Comparison of ENCODE assay signal across 1 cellular context in the genomic region with DNA sequence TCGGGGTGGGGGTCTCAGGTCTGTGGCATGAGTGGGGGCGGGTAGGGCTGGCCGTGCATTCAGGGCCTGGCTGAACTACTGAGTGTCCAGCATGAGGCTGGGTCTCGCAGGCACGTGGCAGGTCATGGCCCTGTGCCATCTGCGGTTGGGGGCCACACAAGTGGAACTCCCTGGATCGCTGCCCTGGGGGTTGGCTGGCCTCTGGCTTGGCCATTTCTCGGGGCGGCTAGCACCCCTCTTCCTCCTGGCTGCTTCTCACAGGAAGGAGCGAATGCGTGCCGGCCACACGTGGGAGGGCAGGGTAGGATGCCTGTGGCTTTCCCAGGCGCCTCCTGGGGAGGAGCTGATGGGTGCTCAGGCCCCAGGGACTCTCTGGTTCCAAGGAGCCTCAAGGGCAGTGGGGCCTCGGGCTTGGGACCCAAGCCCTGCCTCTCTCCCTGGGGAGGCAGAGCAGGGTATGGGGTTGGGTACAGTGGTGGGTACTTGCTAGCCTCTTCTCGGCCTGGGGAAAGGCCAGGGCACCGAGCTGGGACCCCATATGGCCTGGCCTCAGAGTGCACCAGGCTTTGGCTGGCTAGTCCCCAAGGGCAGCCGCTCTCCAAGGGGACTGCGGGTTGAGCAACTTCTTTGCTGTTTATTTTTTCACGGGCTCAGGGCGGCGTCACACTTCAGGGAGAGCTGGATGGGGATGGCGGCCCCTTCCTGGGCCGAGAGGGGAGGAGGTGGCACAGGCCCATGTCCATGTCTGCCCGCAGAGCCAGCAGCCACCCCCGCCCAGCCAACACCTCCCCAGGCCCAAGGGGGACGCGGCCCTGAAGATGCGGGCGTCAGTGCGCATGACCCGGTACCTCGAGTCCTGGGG.
TF ChIP-seq lines count a peak whose summit lies in the region.

No MANE protein-coding gene starts in this region.

TF ChIP-seq in HepG2, 621 proteins besides CTCF, POLR2A, EP300 and RAD21 (continued from another document and continues in another):
- TF ChIP-seq, protein P1, sequence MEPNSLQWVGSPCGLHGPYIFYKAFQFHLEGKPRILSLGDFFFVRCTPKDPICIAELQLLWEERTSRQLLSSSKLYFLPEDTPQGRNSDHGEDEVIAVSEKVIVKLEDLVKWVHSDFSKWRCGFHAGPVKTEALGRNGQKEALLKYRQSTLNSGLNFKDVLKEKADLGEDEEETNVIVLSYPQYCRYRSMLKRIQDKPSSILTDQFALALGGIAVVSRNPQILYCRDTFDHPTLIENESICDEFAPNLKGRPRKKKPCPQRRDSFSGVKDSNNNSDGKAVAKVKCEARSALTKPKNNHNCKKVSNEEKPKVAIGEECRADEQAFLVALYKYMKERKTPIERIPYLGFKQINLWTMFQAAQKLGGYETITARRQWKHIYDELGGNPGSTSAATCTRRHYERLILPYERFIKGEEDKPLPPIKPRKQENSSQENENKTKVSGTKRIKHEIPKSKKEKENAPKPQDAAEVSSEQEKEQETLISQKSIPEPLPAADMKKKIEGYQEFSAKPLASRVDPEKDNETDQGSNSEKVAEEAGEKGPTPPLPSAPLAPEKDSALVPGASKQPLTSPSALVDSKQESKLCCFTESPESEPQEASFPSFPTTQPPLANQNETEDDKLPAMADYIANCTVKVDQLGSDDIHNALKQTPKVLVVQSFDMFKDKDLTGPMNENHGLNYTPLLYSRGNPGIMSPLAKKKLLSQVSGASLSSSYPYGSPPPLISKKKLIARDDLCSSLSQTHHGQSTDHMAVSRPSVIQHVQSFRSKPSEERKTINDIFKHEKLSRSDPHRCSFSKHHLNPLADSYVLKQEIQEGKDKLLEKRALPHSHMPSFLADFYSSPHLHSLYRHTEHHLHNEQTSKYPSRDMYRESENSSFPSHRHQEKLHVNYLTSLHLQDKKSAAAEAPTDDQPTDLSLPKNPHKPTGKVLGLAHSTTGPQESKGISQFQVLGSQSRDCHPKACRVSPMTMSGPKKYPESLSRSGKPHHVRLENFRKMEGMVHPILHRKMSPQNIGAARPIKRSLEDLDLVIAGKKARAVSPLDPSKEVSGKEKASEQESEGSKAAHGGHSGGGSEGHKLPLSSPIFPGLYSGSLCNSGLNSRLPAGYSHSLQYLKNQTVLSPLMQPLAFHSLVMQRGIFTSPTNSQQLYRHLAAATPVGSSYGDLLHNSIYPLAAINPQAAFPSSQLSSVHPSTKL (CRISPR knock-in tag; IDR thresholded peaks at IDR 0.05), result peak; percentile 53
- TF ChIP-seq HNF4A (CRISPR knock-in tag; IDR thresholded peaks at IDR 0.05), result peak; percentile 38; the same call in 1 of the 2 replicates
- TF ChIP-seq, protein P2, sequence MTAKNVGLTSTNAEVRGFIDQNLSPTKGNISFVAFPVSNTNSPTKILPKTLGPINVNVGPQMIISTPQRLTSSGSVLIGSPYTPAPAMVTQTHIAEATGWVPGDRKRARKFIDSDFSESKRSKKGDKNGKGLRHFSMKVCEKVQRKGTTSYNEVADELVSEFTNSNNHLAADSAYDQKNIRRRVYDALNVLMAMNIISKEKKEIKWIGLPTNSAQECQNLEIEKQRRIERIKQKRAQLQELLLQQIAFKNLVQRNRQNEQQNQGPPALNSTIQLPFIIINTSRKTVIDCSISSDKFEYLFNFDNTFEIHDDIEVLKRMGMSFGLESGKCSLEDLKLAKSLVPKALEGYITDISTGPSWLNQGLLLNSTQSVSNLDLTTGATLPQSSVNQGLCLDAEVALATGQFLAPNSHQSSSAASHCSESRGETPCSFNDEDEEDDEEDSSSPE (CRISPR knock-in tag; IDR thresholded peaks at IDR 0.05), result 0 out of 2 replicates have a peak, but pooled peaks have one; percentile 19
- TF ChIP-seq ZNF564 (CRISPR knock-in tag; IDR thresholded peaks at IDR 0.05), result peak; percentile 52; the same call in 1 of the 2 replicates
- peak; percentile 53; the same call in 1 of the 2 replicates for TF ChIP-seq ZNF547 (CRISPR knock-in tag; IDR thresholded peaks at IDR 0.05)
- peak; percentile 56; the same call in 1 of the 2 replicates for TF ChIP-seq ZNF136 (CRISPR knock-in tag; IDR thresholded peaks at IDR 0.05; ENCODE audit: low read depth)
- peak; percentile 48; the same call in 1 of the 2 replicates for TF ChIP-seq ESRRA (CRISPR knock-in tag; IDR thresholded peaks at IDR 0.05; ENCODE audit: low read depth)
- peak; percentile 59; the same call in 1 of the 2 replicates for TF ChIP-seq ZNF598 (CRISPR knock-in tag; IDR thresholded peaks at IDR 0.05; ENCODE audit: borderline replicate concordance)
- 0 out of 2 replicates have a peak, but pooled peaks have one; percentile 12 for TF ChIP-seq ZBTB7A (CRISPR knock-in tag; IDR thresholded peaks at IDR 0.05)
- 0 out of 2 replicates have a peak, but pooled peaks have one; percentile 12 for TF ChIP-seq ERF (CRISPR knock-in tag; IDR thresholded peaks at IDR 0.05)
- TF ChIP-seq ZNF549 (CRISPR knock-in tag; IDR thresholded peaks at IDR 0.05), result no peak
- no peak for TF ChIP-seq ZNF326 (CRISPR knock-in tag; IDR thresholded peaks at IDR 0.05; ENCODE audit: borderline replicate concordance)
- TF ChIP-seq, protein P3, sequence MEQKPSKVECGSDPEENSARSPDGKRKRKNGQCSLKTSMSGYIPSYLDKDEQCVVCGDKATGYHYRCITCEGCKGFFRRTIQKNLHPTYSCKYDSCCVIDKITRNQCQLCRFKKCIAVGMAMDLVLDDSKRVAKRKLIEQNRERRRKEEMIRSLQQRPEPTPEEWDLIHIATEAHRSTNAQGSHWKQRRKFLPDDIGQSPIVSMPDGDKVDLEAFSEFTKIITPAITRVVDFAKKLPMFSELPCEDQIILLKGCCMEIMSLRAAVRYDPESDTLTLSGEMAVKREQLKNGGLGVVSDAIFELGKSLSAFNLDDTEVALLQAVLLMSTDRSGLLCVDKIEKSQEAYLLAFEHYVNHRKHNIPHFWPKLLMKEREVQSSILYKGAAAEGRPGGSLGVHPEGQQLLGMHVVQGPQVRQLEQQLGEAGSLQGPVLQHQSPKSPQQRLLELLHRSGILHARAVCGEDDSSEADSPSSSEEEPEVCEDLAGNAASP (CRISPR knock-in tag; IDR thresholded peaks at IDR 0.05; ENCODE audit: borderline replicate concordance), result peak; percentile 55; the same call in 1 of the 2 replicates
- peak; percentile 24; the same call in 1 of the 2 replicates for TF ChIP-seq FOSL2 (CRISPR knock-in tag; IDR thresholded peaks at IDR 0.05)
- TF ChIP-seq ZNF331 (CRISPR knock-in tag; IDR thresholded peaks at IDR 0.05), result peak; percentile 35; the same call in 1 of the 2 replicates
- TF ChIP-seq, protein P4, sequence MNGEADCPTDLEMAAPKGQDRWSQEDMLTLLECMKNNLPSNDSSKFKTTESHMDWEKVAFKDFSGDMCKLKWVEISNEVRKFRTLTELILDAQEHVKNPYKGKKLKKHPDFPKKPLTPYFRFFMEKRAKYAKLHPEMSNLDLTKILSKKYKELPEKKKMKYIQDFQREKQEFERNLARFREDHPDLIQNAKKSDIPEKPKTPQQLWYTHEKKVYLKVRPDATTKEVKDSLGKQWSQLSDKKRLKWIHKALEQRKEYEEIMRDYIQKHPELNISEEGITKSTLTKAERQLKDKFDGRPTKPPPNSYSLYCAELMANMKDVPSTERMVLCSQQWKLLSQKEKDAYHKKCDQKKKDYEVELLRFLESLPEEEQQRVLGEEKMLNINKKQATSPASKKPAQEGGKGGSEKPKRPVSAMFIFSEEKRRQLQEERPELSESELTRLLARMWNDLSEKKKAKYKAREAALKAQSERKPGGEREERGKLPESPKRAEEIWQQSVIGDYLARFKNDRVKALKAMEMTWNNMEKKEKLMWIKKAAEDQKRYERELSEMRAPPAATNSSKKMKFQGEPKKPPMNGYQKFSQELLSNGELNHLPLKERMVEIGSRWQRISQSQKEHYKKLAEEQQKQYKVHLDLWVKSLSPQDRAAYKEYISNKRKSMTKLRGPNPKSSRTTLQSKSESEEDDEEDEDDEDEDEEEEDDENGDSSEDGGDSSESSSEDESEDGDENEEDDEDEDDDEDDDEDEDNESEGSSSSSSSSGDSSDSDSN (CRISPR knock-in tag; IDR thresholded peaks at IDR 0.05), result peak; percentile 48
- peak; percentile 52; the same call in 1 of the 2 replicates for TF ChIP-seq TBX2 (CRISPR knock-in tag; IDR thresholded peaks at IDR 0.05; ENCODE audit: borderline replicate concordance)
- TF ChIP-seq, protein P5, sequence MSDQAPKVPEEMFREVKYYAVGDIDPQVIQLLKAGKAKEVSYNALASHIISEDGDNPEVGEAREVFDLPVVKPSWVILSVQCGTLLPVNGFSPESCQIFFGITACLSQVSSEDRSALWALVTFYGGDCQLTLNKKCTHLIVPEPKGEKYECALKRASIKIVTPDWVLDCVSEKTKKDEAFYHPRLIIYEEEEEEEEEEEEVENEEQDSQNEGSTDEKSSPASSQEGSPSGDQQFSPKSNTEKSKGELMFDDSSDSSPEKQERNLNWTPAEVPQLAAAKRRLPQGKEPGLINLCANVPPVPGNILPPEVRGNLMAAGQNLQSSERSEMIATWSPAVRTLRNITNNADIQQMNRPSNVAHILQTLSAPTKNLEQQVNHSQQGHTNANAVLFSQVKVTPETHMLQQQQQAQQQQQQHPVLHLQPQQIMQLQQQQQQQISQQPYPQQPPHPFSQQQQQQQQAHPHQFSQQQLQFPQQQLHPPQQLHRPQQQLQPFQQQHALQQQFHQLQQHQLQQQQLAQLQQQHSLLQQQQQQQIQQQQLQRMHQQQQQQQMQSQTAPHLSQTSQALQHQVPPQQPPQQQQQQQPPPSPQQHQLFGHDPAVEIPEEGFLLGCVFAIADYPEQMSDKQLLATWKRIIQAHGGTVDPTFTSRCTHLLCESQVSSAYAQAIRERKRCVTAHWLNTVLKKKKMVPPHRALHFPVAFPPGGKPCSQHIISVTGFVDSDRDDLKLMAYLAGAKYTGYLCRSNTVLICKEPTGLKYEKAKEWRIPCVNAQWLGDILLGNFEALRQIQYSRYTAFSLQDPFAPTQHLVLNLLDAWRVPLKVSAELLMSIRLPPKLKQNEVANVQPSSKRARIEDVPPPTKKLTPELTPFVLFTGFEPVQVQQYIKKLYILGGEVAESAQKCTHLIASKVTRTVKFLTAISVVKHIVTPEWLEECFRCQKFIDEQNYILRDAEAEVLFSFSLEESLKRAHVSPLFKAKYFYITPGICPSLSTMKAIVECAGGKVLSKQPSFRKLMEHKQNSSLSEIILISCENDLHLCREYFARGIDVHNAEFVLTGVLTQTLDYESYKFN (CRISPR knock-in tag; conservative IDR thresholded peaks at IDR 0.05), result peak; percentile 40
- TF ChIP-seq ZSCAN21 (CRISPR knock-in tag; IDR thresholded peaks at IDR 0.05; ENCODE audit: borderline replicate concordance), result peak; percentile 65; the same call in 1 of the 2 replicates
- peak; percentile 70 for TF ChIP-seq RXRA (CRISPR knock-in tag; IDR thresholded peaks at IDR 0.05)
- peak; percentile 70; the same call in 1 of the 2 replicates for TF ChIP-seq CCDC6 (CRISPR knock-in tag; IDR thresholded peaks at IDR 0.05)
- TF ChIP-seq RAD51 (IDR thresholded peaks at IDR 0.05; ENCODE audit: borderline replicate concordance), result no peak
- TF ChIP-seq CEBPB (IDR thresholded peaks at IDR 0.05; ENCODE audit: borderline replicate concordance, low read depth, low read length), result peak; percentile 95
- TF ChIP-seq EEA1 (CRISPR knock-in tag; IDR thresholded peaks at IDR 0.05; ENCODE audit: borderline replicate concordance), result no peak
- no peak for TF ChIP-seq FOXA1 (IDR thresholded peaks at IDR 0.05)
- peak; percentile 80; the same call in 1 of the 2 replicates for TF ChIP-seq FOXA1 (CRISPR knock-in tag; IDR thresholded peaks at IDR 0.05)
- TF ChIP-seq, protein P6, sequence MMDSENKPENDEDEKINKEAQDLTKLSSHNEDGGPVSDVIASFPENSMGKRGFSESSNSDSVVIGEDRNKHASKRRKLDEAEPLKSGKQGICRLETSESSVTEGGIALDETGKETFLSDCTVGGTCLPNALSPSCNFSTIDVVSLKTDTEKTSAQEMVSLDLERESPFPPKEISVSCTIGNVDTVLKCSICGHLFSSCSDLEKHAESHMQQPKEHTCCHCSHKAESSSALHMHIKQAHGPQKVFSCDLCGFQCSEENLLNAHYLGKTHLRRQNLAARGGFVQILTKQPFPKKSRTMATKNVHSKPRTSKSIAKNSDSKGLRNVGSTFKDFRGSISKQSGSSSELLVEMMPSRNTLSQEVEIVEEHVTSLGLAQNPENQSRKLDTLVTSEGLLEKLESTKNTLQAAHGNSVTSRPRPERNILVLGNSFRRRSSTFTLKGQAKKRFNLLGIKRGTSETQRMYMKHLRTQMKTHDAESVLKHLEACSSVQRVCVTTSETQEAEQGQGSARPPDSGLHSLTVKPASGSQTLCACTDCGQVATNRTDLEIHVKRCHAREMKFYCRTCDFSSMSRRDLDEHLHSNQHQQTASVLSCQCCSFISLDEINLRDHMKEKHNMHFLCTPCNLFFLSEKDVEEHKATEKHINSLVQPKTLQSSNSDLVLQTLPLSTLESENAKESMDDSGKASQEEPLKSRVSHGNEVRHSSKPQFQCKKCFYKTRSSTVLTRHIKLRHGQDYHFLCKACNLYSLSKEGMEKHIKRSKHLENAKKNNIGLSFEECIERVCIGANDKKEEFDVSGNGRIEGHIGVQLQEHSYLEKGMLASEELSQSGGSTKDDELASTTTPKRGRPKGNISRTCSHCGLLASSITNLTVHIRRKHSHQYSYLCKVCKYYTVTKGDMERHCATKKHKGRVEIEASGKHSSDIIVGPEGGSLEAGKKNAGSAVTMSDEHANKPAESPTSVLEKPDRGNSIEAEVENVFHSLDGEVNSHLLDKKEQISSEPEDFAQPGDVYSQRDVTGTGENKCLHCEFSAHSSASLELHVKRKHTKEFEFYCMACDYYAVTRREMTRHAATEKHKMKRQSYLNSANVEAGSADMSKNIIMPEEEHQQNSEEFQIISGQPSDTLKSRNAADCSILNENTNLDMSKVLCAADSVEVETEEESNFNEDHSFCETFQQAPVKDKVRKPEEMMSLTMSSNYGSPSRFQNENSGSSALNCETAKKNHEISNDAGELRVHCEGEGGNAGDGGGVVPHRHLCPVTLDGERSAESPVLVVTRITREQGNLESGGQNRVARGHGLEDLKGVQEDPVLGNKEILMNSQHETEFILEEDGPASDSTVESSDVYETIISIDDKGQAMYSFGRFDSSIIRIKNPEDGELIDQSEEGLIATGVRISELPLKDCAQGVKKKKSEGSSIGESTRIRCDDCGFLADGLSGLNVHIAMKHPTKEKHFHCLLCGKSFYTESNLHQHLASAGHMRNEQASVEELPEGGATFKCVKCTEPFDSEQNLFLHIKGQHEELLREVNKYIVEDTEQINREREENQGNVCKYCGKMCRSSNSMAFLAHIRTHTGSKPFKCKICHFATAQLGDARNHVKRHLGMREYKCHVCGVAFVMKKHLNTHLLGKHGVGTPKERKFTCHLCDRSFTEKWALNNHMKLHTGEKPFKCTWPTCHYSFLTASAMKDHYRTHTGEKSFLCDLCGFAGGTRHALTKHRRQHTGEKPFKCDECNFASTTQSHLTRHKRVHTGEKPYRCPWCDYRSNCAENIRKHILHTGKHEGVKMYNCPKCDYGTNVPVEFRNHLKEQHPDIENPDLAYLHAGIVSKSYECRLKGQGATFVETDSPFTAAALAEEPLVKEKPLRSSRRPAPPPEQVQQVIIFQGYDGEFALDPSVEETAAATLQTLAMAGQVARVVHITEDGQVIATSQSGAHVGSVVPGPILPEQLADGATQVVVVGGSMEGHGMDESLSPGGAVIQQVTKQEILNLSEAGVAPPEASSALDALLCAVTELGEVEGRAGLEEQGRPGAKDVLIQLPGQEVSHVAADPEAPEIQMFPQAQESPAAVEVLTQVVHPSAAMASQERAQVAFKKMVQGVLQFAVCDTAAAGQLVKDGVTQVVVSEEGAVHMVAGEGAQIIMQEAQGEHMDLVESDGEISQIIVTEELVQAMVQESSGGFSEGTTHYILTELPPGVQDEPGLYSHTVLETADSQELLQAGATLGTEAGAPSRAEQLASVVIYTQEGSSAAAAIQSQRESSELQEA (CRISPR knock-in tag; IDR thresholded peaks at IDR 0.05; ENCODE audit: not compliant biosample characterization), result peak; percentile 44
- TF ChIP-seq FOXP1 (IDR thresholded peaks at IDR 0.05), result no peak
- TF ChIP-seq FOXP1 (CRISPR knock-in tag; IDR thresholded peaks at IDR 0.05), result peak; percentile 47
- no peak for TF ChIP-seq LCORL (IDR thresholded peaks at IDR 0.05)
- TF ChIP-seq LCORL (CRISPR knock-in tag; IDR thresholded peaks at IDR 0.05), result 0 out of 2 replicates have a peak, but pooled peaks have one; percentile 36
